Comparison of ENCODE assay signal across 36 cellular contexts in genomic region chr3:109112946-109113345, GRCh38. TPM values are rescaled to one million over a fixed set of nuclear protein-coding genes. Genes with fewer than 3 reads are reported as not detected.
"Had no signal": no experiment of that assay in that cellular context is flagged by ENCODE, and none has a peak within 500 bp of the region (broad histone marks: within the 10 kb centered on the region; RNA-seq: fewer than 3 reads in every experiment).

No MANE protein-coding gene starts in this region.

- H3K4me1 ChIP-seq: foreskin keratinocyte, gastrocnemius medialis had no signal

- H3K4me3 ChIP-seq: esophagus muscularis mucosa, gastrocnemius medialis, heart left ventricle had no signal

- ATAC-seq: activated CD4-positive, CD25-positive, alpha-beta regulatory T cell treated with anti-CD3 and anti-CD28 coated beads, Interleukin-2, amount 50 U/mL, for 24 hours; activated CD8-positive, alpha-beta T cell treated with anti-CD3 and anti-CD28 coated beads for 36 hours; activated T-cell treated with anti-CD3 and anti-CD28 coated beads, Interleukin-2, amount 50 U/mL, for 4 hours; activated T-helper 17 cell treated with anti-CD3 and anti-CD28 coated beads, Interleukin-2, amount 50 U/mL, for 72 hours; effector memory CD8-positive, alpha-beta T cell; foreskin keratinocyte; gastrocnemius medialis; T-helper 17 cell had no signal

- H3K9me3 ChIP-seq: esophagus muscularis mucosa, gastrocnemius medialis, heart left ventricle had no signal

- H3K27ac Mint-ChIP-seq: activated B cell treated with CpG ODN at 0.5 μM for 24 hours; activated CD8-positive, alpha-beta T cell treated with anti-CD3 and anti-CD28 coated beads for 36 hours; activated naive CD8-positive, alpha-beta T cell; activated T-helper 17 cell treated with anti-CD3 and anti-CD28 coated beads, Interleukin-2, amount 50 U/mL, for 72 hours; effector memory CD8-positive, alpha-beta T cell; T-helper 17 cell; T-helper 2 cell treated with Interferon-gamma antibody and Interleukin-4, amounts not matched to agents 5 μg/mL and 100 μg/mL, for 36 hours had no signal

- H3K27me3 Mint-ChIP-seq: activated B cell treated with CpG ODN at 0.5 μM for 24 hours; activated T-helper 17 cell treated with anti-CD3 and anti-CD28 coated beads, Interleukin-2, amount 50 U/mL, for 72 hours had no signal

- H3K9me3 Mint-ChIP-seq: activated B cell treated with CpG ODN at 0.5 μM for 24 hours; activated CD8-positive, alpha-beta T cell treated with anti-CD3 and anti-CD28 coated beads for 36 hours; activated T-cell treated with anti-CD3 and anti-CD28 coated beads, Interleukin-2, amount 50 U/mL, for 4 hours; activated T-helper 17 cell treated with anti-CD3 and anti-CD28 coated beads, Interleukin-2, amount 50 U/mL, for 72 hours; central memory CD8-positive, alpha-beta T cell; effector memory CD8-positive, alpha-beta T cell; T-helper 2 cell treated with Interferon-gamma antibody and Interleukin-4, amounts not matched to agents 5 μg/mL and 100 μg/mL, for 36 hours had no signal

- H3K4me3 Mint-ChIP-seq: activated B cell treated with CpG ODN at 0.5 μM for 24 hours; activated CD8-positive, alpha-beta T cell treated with anti-CD3 and anti-CD28 coated beads for 36 hours; activated naive CD8-positive, alpha-beta T cell; activated T-cell treated with anti-CD3 and anti-CD28 coated beads, Interleukin-2, amount 50 U/mL, for 4 hours; activated T-helper 17 cell treated with anti-CD3 and anti-CD28 coated beads, Interleukin-2, amount 50 U/mL, for 72 hours; central memory CD8-positive, alpha-beta T cell; effector memory CD8-positive, alpha-beta T cell; T-helper 17 cell; T-helper 2 cell treated with Interferon-gamma antibody and Interleukin-4, amounts not matched to agents 5 μg/mL and 100 μg/mL, for 36 hours had no signal

- DNase-seq: activated B cell treated with CpG ODN at 0.5 μM for 24 hours; activated CD4-positive, alpha-beta T cell treated with anti-CD3 and anti-CD28 coated beads for 48 hours; activated CD4-positive, alpha-beta T cell treated with anti-CD3 and anti-CD28 coated beads, Interleukin-2, amount 50 U/mL, for 1 hour; activated CD4-positive, alpha-beta T cell treated with anti-CD3 and anti-CD28 coated beads, Interleukin-2, amount 50 U/mL, for 48 hours; activated CD8-positive, alpha-beta memory T cell treated with anti-CD3 and anti-CD28 coated beads for 24 hours; activated CD8-positive, alpha-beta T cell treated with anti-CD3 and anti-CD28 coated beads for 36 hours; activated effector memory CD4-positive, alpha-beta T cell treated with Interleukin-2 at 50 U/mL for 16 hours; activated gamma-delta T cell treated with Interleukin-2 at 50 U/mL for 16 hours; activated naive CD4-positive, alpha-beta T cell treated with anti-CD3 and anti-CD28 coated beads, Interleukin-2, amount 50 U/mL, for 16 hours; activated naive CD4-positive, alpha-beta T cell treated with Interleukin-2 at 50 U/mL for 16 hours; activated T-cell treated with anti-CD3 and anti-CD28 coated beads, Interleukin-2, amount 50 U/mL, for 4 hours; amniotic stem cell; anterior cingulate cortex; brain microvascular endothelial cell; cortex of kidney; dermis blood vessel endothelial cell; effector CD4-positive, alpha-beta T cell; effector memory CD8-positive, alpha-beta T cell; erythroblast; foreskin keratinocyte; gastrocnemius medialis; glutamatergic neuron; T-helper 1 cell; T-helper 17 cell; T1000 had no signal

- FAIRE-seq: astrocyte, bronchial epithelial cell had no signal

- H3K36me3 ChIP-seq: brain microvascular endothelial cell, esophagus muscularis mucosa, gastrocnemius medialis, heart left ventricle had no signal

- H3K27ac ChIP-seq: brain microvascular endothelial cell, esophagus muscularis mucosa, foreskin keratinocyte, gastrocnemius medialis, heart left ventricle had no signal

- H3K36me3 Mint-ChIP-seq: activated naive CD8-positive, alpha-beta T cell had no signal

- H3K4me1 Mint-ChIP-seq: activated B cell treated with CpG ODN at 0.5 μM for 24 hours; activated T-helper 17 cell treated with anti-CD3 and anti-CD28 coated beads, Interleukin-2, amount 50 U/mL, for 72 hours; central memory CD8-positive, alpha-beta T cell; T-helper 17 cell had no signal

- H3K27me3 ChIP-seq: brain microvascular endothelial cell, esophagus muscularis mucosa, foreskin keratinocyte, gastrocnemius medialis, heart left ventricle had no signal

RNA-seq across cellular contexts. Expression of gene MORC1, which starts 5.0 kb away (rescaled TPM):
- total RNA-seq: activated B cell treated with CpG ODN at 0.5 μM for 24 hours; activated CD8-positive, alpha-beta T cell treated with anti-CD3 and anti-CD28 coated beads for 36 hours; activated T-cell treated with anti-CD3 and anti-CD28 coated beads, Interleukin-2, amount 50 U/mL, for 4 hours; astrocyte; bronchial epithelial cell; cardiac septum; dermis blood vessel endothelial cell; esophagus muscularis mucosa; foreskin keratinocyte; gastrocnemius medialis; heart left ventricle had no signal

RNA-seq across cellular contexts. Expression of gene C3orf85, which starts 23.6 kb away (rescaled TPM):
- total RNA-seq: activated B cell treated with CpG ODN at 0.5 μM for 24 hours; activated CD8-positive, alpha-beta T cell treated with anti-CD3 and anti-CD28 coated beads for 36 hours; activated T-cell treated with anti-CD3 and anti-CD28 coated beads, Interleukin-2, amount 50 U/mL, for 4 hours; activated T-helper 17 cell treated with anti-CD3 and anti-CD28 coated beads, Interleukin-2, amount 50 U/mL, for 72 hours; astrocyte; bronchial epithelial cell; cardiac septum; cerebellum; dermis blood vessel endothelial cell; esophagus muscularis mucosa; foreskin keratinocyte; gastrocnemius medialis; heart left ventricle; T-helper 17 cell had no signal
